ENCODE assay signal across 20 cellular contexts in genomic region chr12:308511-308910, GRCh38. TPM values are rescaled to one million over a fixed set of nuclear protein-coding genes. Genes with fewer than 3 reads are reported as not detected.
DNase-seq lines count a peak whose midpoint lies in the region; ATAC-seq and TF ChIP-seq lines count a peak whose summit lies in the region.
"Had no signal": no experiment of that assay in that cellular context is flagged by ENCODE, and none has a peak within 500 bp of the region (broad histone marks: within the 10 kb centered on the region; RNA-seq: fewer than 3 reads in every experiment).

No MANE protein-coding gene starts in this region.

- WGBS in prostate gland: 38% methylated on average over 2 of the region's 2 CpGs

- no peak for TF ChIP-seq CTCF in LNCaP clone FGC (IDR thresholded peaks at IDR 0.05; ENCODE audit: control insufficient read depth, extremely low read depth, insufficient read depth)
- no peak for TF ChIP-seq CTCF in VCaP (conservative IDR thresholded peaks at IDR 0.05)
- no peak for TF ChIP-seq CTCF in mesothelial cell of epicardium (IDR thresholded peaks at IDR 0.05; ENCODE audit: unreplicated experiment)
- TF ChIP-seq CTCF in prostate gland (IDR thresholded peaks at IDR 0.05): no peak

- intact Hi-C loops in prostate gland (cut with DNase I) (no loop called here), head of caudate nucleus (cut with DNase I) (no loop called here)

- no peak overlapping the region for H3K4me3 Mint-ChIP-seq in mesothelial cell of epicardium
- H3K4me3 Mint-ChIP-seq: B cell; CD4-positive, CD25-positive, alpha-beta regulatory T cell; CD8-positive, alpha-beta T cell; GM23338; H9 had no signal

- H3K36me3 Mint-ChIP-seq in mesothelial cell of epicardium: peaks cover 73% of the 10 kb centered on the region

- ATAC-seq in HG03521 (IDR thresholded peaks at IDR 0.05; ENCODE audit: unreplicated experiment): no peak
- ATAC-seq in GM19324 (IDR thresholded peaks at IDR 0.05; ENCODE audit: low FRiP score, unreplicated experiment): no peak
- ATAC-seq: CD8-positive, alpha-beta T cell; GM12878; GM23338; HCT116 had no signal

- H3K27ac Mint-ChIP-seq in mesothelial cell of epicardium: peak overlapping the region; percentile 86
- H3K27ac Mint-ChIP-seq: B cell; CD8-positive, alpha-beta T cell; GM23338; H9 had no signal

- peak overlapping the region; percentile 42 for H3K27ac ChIP-seq in VCaP
- no peak overlapping the region for H3K27ac ChIP-seq in prostate gland
- H3K27ac ChIP-seq: 22Rv1, BLaER1 had no signal

- no peaks in the 10 kb centered on the region for H3K27me3 Mint-ChIP-seq in mesothelial cell of epicardium (ENCODE audit: low read depth)
- H3K27me3 Mint-ChIP-seq: B cell; CD4-positive, CD25-positive, alpha-beta regulatory T cell had no signal

- no peaks in the 10 kb centered on the region for H3K9me3 ChIP-seq in prostate gland
- H3K9me3 ChIP-seq: Caco-2 had no signal

- peaks cover 10% of the 10 kb centered on the region for H3K4me1 Mint-ChIP-seq in mesothelial cell of epicardium
- H3K4me1 Mint-ChIP-seq: B cell, GM23338, H9 had no signal

- H3K4me1 ChIP-seq in prostate gland (replicated peaks): peaks cover 4% of the 10 kb centered on the region
- H3K4me1 ChIP-seq: BLaER1, Caco-2 had no signal

- no peaks in the 10 kb centered on the region for H3K9me3 Mint-ChIP-seq in mesothelial cell of epicardium
- H3K9me3 Mint-ChIP-seq: CD8-positive, alpha-beta T cell; GM23338; H9 had no signal

- H3K27me3 ChIP-seq in prostate gland (replicated peaks; ENCODE audit: insufficient read depth): no peaks in the 10 kb centered on the region
- H3K27me3 ChIP-seq: BLaER1 had no signal

- TF ChIP-seq POLR2A in prostate gland (IDR thresholded peaks at IDR 0.05): no peak

- H3K4me3 ChIP-seq in LNCaP clone FGC (ENCODE audit: low read depth, low read length): peak overlapping the region; percentile 28
- no peak overlapping the region for H3K4me3 ChIP-seq in prostate gland
- H3K4me3 ChIP-seq: BLaER1, GM12878, GM23338 had no signal

- DNase-seq in LNCaP clone FGC (ENCODE audit: low read depth) (peak; percentile 73), mesothelial cell of epicardium (ENCODE audit: low spot score in 2 of 2, unreplicated experiment in 2 of 2) (no peak), prostate gland (ENCODE audit: low spot score) (peak; percentile 10), GDM1 (lab: John Stamatoyannopoulos, UW) (no peak), head of caudate nucleus (no peak)
- DNase-seq: Caco-2; CD4-positive, CD25-positive, alpha-beta regulatory T cell; CD8-positive, alpha-beta T cell; DMS153; DND-41; H9 had no signal

- H3K36me3 ChIP-seq in prostate gland: peaks cover 3 to 26% of the 10 kb centered on the region in 2 donors

RNA-seq across cellular contexts. Expression of gene SLC6A13, which starts 45.9 kb away (rescaled TPM):
- total RNA-seq in mesothelial cell of epicardium (0.97 to 2.5 TPM (median 1.2 TPM) in 3 replicates), prostate gland (under 1 TPM in 1 of 2 donors, not detected in 1; 0.85 TPM)
- total RNA-seq: CD8-positive, alpha-beta T cell; GM23338; H9 had no signal

Comparison
In these comparisons a context has a peak if more than half of its experiments do, and no peak if none do; other contexts are left out.
1. DNase-seq: peak in LNCaP clone FGC (single experiment) and prostate gland (single experiment); none in mesothelial cell of epicardium (0 of 2), GDM1 (single experiment) and head of caudate nucleus (0 of 42).